Comparison of ENCODE assay signal across 41 cellular contexts in the genomic region with DNA sequence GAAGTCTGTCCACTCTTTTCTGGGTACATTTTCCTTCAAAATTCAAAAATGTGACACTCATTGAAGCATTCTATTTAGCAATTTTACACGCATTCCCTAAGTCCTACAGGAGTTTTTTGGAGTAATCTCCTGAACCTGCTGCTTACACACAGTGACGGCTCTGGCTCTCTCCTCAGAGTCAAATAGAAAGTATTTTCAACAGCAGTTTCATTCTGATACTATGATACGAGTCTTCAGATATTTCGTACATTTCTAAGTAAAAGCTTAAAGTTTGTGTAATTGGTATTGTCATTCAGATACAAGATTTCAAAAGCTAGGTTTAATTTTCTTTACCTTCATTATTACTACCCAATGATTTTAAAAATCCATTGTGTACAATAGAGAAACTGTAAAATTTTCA. TPM values are rescaled to one million over a fixed set of nuclear protein-coding genes. Genes with fewer than 3 reads are reported as not detected.
"Had no signal": no experiment of that assay in that cellular context is flagged by ENCODE, and none has a peak within 500 bp of the region (broad histone marks: within the 10 kb centered on the region; RNA-seq: fewer than 3 reads in every experiment).

No MANE protein-coding gene starts in this region.

- H3K4me3 ChIP-seq: adrenal gland, ascending aorta, body of pancreas, breast epithelium, cardiac muscle cell had no signal

- H3K4me1 Mint-ChIP-seq: activated naive CD4-positive, alpha-beta T cell treated with anti-CD3 and anti-CD28 coated beads, Interleukin-2, amount 10 ng/mL, durations not matched to agents 7 days and 5 days; activated naive CD4-positive, alpha-beta T cell treated with anti-CD3 and anti-CD28 coated beads, Interleukin-2, amount 50 U/mL, for 24 hours; activated naive CD8-positive, alpha-beta T cell treated with anti-CD3 and anti-CD28 coated beads for 36 hours; activated naive CD8-positive, alpha-beta T cell treated with anti-CD3 and anti-CD28 coated beads, Interleukin-2, amount 10 ng/mL, durations not matched to agents 7 days and 5 days; activated naive CD8-positive, alpha-beta T cell treated with anti-CD3 and anti-CD28 coated beads, Interleukin-2, amount 50 U/mL, for 24 hours; activated T-helper 17 cell treated with anti-CD3 and anti-CD28 coated beads, Interleukin-2, amount 50 U/mL, for 72 hours; central memory CD8-positive, alpha-beta T cell had no signal

- H3K9me3 Mint-ChIP-seq: activated naive CD4-positive, alpha-beta T cell treated with anti-CD3 and anti-CD28 coated beads for 36 hours; activated naive CD4-positive, alpha-beta T cell treated with anti-CD3 and anti-CD28 coated beads, Interleukin-2, amount 10 ng/mL, durations not matched to agents 7 days and 5 days; activated naive CD4-positive, alpha-beta T cell treated with anti-CD3 and anti-CD28 coated beads, Interleukin-2, amount 50 U/mL, for 24 hours; activated naive CD4-positive, alpha-beta T cell treated with anti-CD3 and anti-CD28 coated beads, Interleukin-2, amount 50 U/mL, for 72 hours; activated naive CD8-positive, alpha-beta T cell treated with anti-CD3 and anti-CD28 coated beads for 36 hours; activated naive CD8-positive, alpha-beta T cell treated with anti-CD3 and anti-CD28 coated beads, Interleukin-2, amount 10 ng/mL, durations not matched to agents 7 days and 5 days; activated naive CD8-positive, alpha-beta T cell treated with anti-CD3 and anti-CD28 coated beads, Interleukin-2, amount 50 U/mL, for 24 hours; activated T-cell treated with anti-CD3 and anti-CD28 coated beads, Interleukin-2, amount 50 U/mL, for 24 hours; activated T-cell treated with anti-CD3 and anti-CD28 coated beads, Interleukin-2, amount 50 U/mL, for 4 hours; activated T-cell treated with anti-CD3 and anti-CD28 coated beads, Interleukin-2, amount 50 U/mL, for 72 hours; activated T-helper 1 cell treated with anti-CD3 and anti-CD28 coated beads, Interleukin-12 subunit alpha, Interleukin-12 subunit beta, Interleukin-2, Interleukin-4 antibody, amounts not matched to agents 30 ng/mL and 10 ng/mL and 1 ng/mL, durations not matched to agents 14 hours and 24 hours and 36 hours; activated T-helper 2 cell treated with anti-CD3 and anti-CD28 coated beads, Interferon-gamma antibody, Interleukin-2, Interleukin-4, amounts not matched to agents 10 μg/mL and 5 μg/mL and 100 μg/mL, durations not matched to agents 14 hours and 24 hours and 36 hours had no signal

- H3K27ac Mint-ChIP-seq: activated naive CD4-positive, alpha-beta T cell treated with anti-CD3 and anti-CD28 coated beads for 36 hours; activated naive CD4-positive, alpha-beta T cell treated with anti-CD3 and anti-CD28 coated beads, Interleukin-2, amount 10 ng/mL, durations not matched to agents 7 days and 5 days; activated naive CD4-positive, alpha-beta T cell treated with anti-CD3 and anti-CD28 coated beads, Interleukin-2, amount 50 U/mL, for 24 hours; activated naive CD4-positive, alpha-beta T cell treated with anti-CD3 and anti-CD28 coated beads, Interleukin-2, amount 50 U/mL, for 72 hours; activated naive CD8-positive, alpha-beta T cell; activated naive CD8-positive, alpha-beta T cell treated with anti-CD3 and anti-CD28 coated beads for 36 hours; activated naive CD8-positive, alpha-beta T cell treated with anti-CD3 and anti-CD28 coated beads, Interleukin-2, amount 10 ng/mL, durations not matched to agents 7 days and 5 days; activated naive CD8-positive, alpha-beta T cell treated with anti-CD3 and anti-CD28 coated beads, Interleukin-2, amount 50 U/mL, for 24 hours; activated T-cell treated with anti-CD3 and anti-CD28 coated beads, Interleukin-2, amount 50 U/mL, for 24 hours; activated T-cell treated with anti-CD3 and anti-CD28 coated beads, Interleukin-2, amount 50 U/mL, for 72 hours; activated T-helper 1 cell treated with anti-CD3 and anti-CD28 coated beads, Interleukin-12 subunit alpha, Interleukin-12 subunit beta, Interleukin-2, Interleukin-4 antibody, amounts not matched to agents 30 ng/mL and 10 ng/mL and 1 ng/mL, durations not matched to agents 14 hours and 24 hours and 36 hours; activated T-helper 17 cell treated with anti-CD3 and anti-CD28 coated beads, Interleukin-2, amount 50 U/mL, for 72 hours; activated T-helper 2 cell treated with anti-CD3 and anti-CD28 coated beads, Interferon-gamma antibody, Interleukin-2, Interleukin-4, amounts not matched to agents 10 μg/mL and 5 μg/mL and 100 μg/mL, durations not matched to agents 14 hours and 24 hours and 36 hours; brain had no signal

- DNase-seq: activated effector memory CD4-positive, alpha-beta T cell treated with anti-CD3 and anti-CD28 coated beads, Interleukin-2, amount 50 U/mL, for 16 hours; activated effector memory CD4-positive, alpha-beta T cell treated with Interleukin-2 at 50 U/mL for 16 hours; activated gamma-delta T cell; activated gamma-delta T cell treated with Interleukin-2 at 50 U/mL for 16 hours; activated naive CD4-positive, alpha-beta T cell; activated naive CD4-positive, alpha-beta T cell treated with anti-CD3 and anti-CD28 coated beads for 36 hours; activated naive CD4-positive, alpha-beta T cell treated with anti-CD3 and anti-CD28 coated beads, Interleukin-2, amount 10 ng/mL, durations not matched to agents 7 days and 5 days; activated naive CD4-positive, alpha-beta T cell treated with anti-CD3 and anti-CD28 coated beads, Interleukin-2, amount 50 U/mL, for 16 hours; activated naive CD4-positive, alpha-beta T cell treated with Interleukin-2 at 50 U/mL for 16 hours; activated naive CD8-positive, alpha-beta T cell treated with anti-CD3 and anti-CD28 coated beads for 36 hours; activated naive CD8-positive, alpha-beta T cell treated with anti-CD3 and anti-CD28 coated beads, Interleukin-2, amount 10 ng/mL, durations not matched to agents 7 days and 5 days; activated naive CD8-positive, alpha-beta T cell treated with anti-CD3 and anti-CD28 coated beads, Interleukin-2, amount 50 U/mL, for 24 hours; activated T-cell treated with anti-CD3 and anti-CD28 coated beads, Interleukin-2, amount 50 U/mL, for 1 hour; activated T-cell treated with anti-CD3 and anti-CD28 coated beads, Interleukin-2, amount 50 U/mL, for 24 hours; activated T-cell treated with anti-CD3 and anti-CD28 coated beads, Interleukin-2, amount 50 U/mL, for 4 hours; activated T-cell treated with anti-CD3 and anti-CD28 coated beads, Interleukin-2, amount 50 U/mL, for 48 hours; activated T-cell treated with anti-CD3 and anti-CD28 coated beads, Interleukin-2, amount 50 U/mL, for 72 hours; adrenal gland; amniotic stem cell; amygdala; anterior cingulate cortex; aorta; body of pancreas; brain microvascular endothelial cell; caudate nucleus; central memory CD4-positive, alpha-beta T cell; cerebellar nuclear complex had no signal

- H3K36me3 Mint-ChIP-seq: activated naive CD4-positive, alpha-beta T cell treated with anti-CD3 and anti-CD28 coated beads, Interleukin-2, amount 10 ng/mL, durations not matched to agents 7 days and 5 days; activated naive CD4-positive, alpha-beta T cell treated with anti-CD3 and anti-CD28 coated beads, Interleukin-2, amount 50 U/mL, for 24 hours; activated naive CD4-positive, alpha-beta T cell treated with anti-CD3 and anti-CD28 coated beads, Interleukin-2, amount 50 U/mL, for 72 hours; activated naive CD8-positive, alpha-beta T cell; activated naive CD8-positive, alpha-beta T cell treated with anti-CD3 and anti-CD28 coated beads for 36 hours; activated naive CD8-positive, alpha-beta T cell treated with anti-CD3 and anti-CD28 coated beads, Interleukin-2, amount 10 ng/mL, durations not matched to agents 7 days and 5 days; brain had no signal

- H3K4me3 Mint-ChIP-seq: activated naive CD4-positive, alpha-beta T cell treated with anti-CD3 and anti-CD28 coated beads for 36 hours; activated naive CD4-positive, alpha-beta T cell treated with anti-CD3 and anti-CD28 coated beads, Interleukin-2, amount 10 ng/mL, durations not matched to agents 7 days and 5 days; activated naive CD4-positive, alpha-beta T cell treated with anti-CD3 and anti-CD28 coated beads, Interleukin-2, amount 50 U/mL, for 24 hours; activated naive CD8-positive, alpha-beta T cell; activated naive CD8-positive, alpha-beta T cell treated with anti-CD3 and anti-CD28 coated beads for 36 hours; activated naive CD8-positive, alpha-beta T cell treated with anti-CD3 and anti-CD28 coated beads, Interleukin-2, amount 10 ng/mL, durations not matched to agents 7 days and 5 days; activated naive CD8-positive, alpha-beta T cell treated with anti-CD3 and anti-CD28 coated beads, Interleukin-2, amount 50 U/mL, for 24 hours; activated T-cell treated with anti-CD3 and anti-CD28 coated beads, Interleukin-2, amount 50 U/mL, for 24 hours; activated T-cell treated with anti-CD3 and anti-CD28 coated beads, Interleukin-2, amount 50 U/mL, for 4 hours; activated T-cell treated with anti-CD3 and anti-CD28 coated beads, Interleukin-2, amount 50 U/mL, for 72 hours; activated T-helper 1 cell treated with anti-CD3 and anti-CD28 coated beads, Interleukin-12 subunit alpha, Interleukin-12 subunit beta, Interleukin-2, Interleukin-4 antibody, amounts not matched to agents 30 ng/mL and 10 ng/mL and 1 ng/mL, durations not matched to agents 14 hours and 24 hours and 36 hours; activated T-helper 17 cell treated with anti-CD3 and anti-CD28 coated beads, Interleukin-2, amount 50 U/mL, for 72 hours; brain; central memory CD8-positive, alpha-beta T cell had no signal

- ATAC-seq: activated naive CD8-positive, alpha-beta T cell treated with anti-CD3 and anti-CD28 coated beads, Interleukin-2, amount 50 U/mL, for 24 hours; activated T-cell treated with anti-CD3 and anti-CD28 coated beads, Interleukin-2, amount 50 U/mL, for 4 hours; activated T-helper 17 cell treated with anti-CD3 and anti-CD28 coated beads, Interleukin-2, amount 50 U/mL, for 72 hours; body of pancreas had no signal

RNA-seq across cellular contexts. Expression of a gene that starts 36.4 kb away (rescaled TPM):
- total RNA-seq: activated naive CD4-positive, alpha-beta T cell treated with anti-CD3 and anti-CD28 coated beads for 36 hours; activated naive CD4-positive, alpha-beta T cell treated with anti-CD3 and anti-CD28 coated beads, Interleukin-2, amount 50 U/mL, for 72 hours; activated naive CD8-positive, alpha-beta T cell treated with anti-CD3 and anti-CD28 coated beads for 36 hours; activated naive CD8-positive, alpha-beta T cell treated with anti-CD3 and anti-CD28 coated beads, Interleukin-2, amount 10 ng/mL, durations not matched to agents 7 days and 5 days; activated T-cell treated with anti-CD3 and anti-CD28 coated beads, Interleukin-2, amount 50 U/mL, for 4 hours; activated T-cell treated with anti-CD3 and anti-CD28 coated beads, Interleukin-2, amount 50 U/mL, for 72 hours; activated T-helper 1 cell treated with anti-CD3 and anti-CD28 coated beads, Interleukin-12 subunit alpha, Interleukin-12 subunit beta, Interleukin-2, Interleukin-4 antibody, amounts not matched to agents 30 ng/mL and 10 ng/mL and 1 ng/mL, durations not matched to agents 14 hours and 24 hours and 36 hours; activated T-helper 17 cell treated with anti-CD3 and anti-CD28 coated beads, Interleukin-2, amount 50 U/mL, for 72 hours; activated T-helper 2 cell treated with anti-CD3 and anti-CD28 coated beads, Interferon-gamma antibody, Interleukin-2, Interleukin-4, amounts not matched to agents 10 μg/mL and 5 μg/mL and 100 μg/mL, durations not matched to agents 14 hours and 24 hours and 36 hours; aorta; ascending aorta; astrocyte; body of pancreas; bronchial epithelial cell; cardiac muscle cell; chondrocyte had no signal
